10 cellular contexts compared by ENCODE assay signal in genomic region chr3:4739289-4740236, GRCh38.
A peak's percentile ranks its signal among the peaks of the same experiment; 100 is the strongest.
DNase-seq lines count a peak whose midpoint lies in the region; ATAC-seq and TF ChIP-seq lines count a peak whose summit lies in the region.
"Had no signal": no experiment of that assay in that cellular context is flagged by ENCODE, and none has a peak within 500 bp of the region (broad histone marks: within the 10 kb centered on the region; RNA-seq: fewer than 3 reads in every experiment).

No MANE protein-coding gene starts in this region.

- H3K9me3 Mint-ChIP-seq in osteocyte (ENCODE audit: unreplicated experiment): peaks cover 3% of the 10 kb centered on the region

- no peaks in the 10 kb centered on the region for H3K9me3 ChIP-seq in breast epithelium
- H3K9me3 ChIP-seq: SK-N-SH had no signal

- no peak for TF ChIP-seq POLR2A in breast epithelium (IDR thresholded peaks at IDR 0.05)

- H3K27me3 ChIP-seq in breast epithelium: no peaks in the 10 kb centered on the region

- DNase-seq in CD1c-positive myeloid dendritic cell (ENCODE audit: extremely low spot score) (peak; percentile 61), MV-4-11 (lab: John Stamatoyannopoulos, UW) (peak; percentile 97), breast epithelium (ENCODE audit: low spot score in 2 of 2) (no peak), osteocyte (ENCODE audit: extremely low spot score, unreplicated experiment) (no peak), NCI-H2171 treated with DMSO at 0.1 percent for 48 hours (lab: John Stamatoyannopoulos, UW) (no peak), NCI-H748 (lab: John Stamatoyannopoulos, UW; ENCODE audit: unreplicated experiment) (no peak), NCI-H187 treated with DMSO at 0.1 percent for 48 hours (lab: John Stamatoyannopoulos, UW) (no peak)
- DNase-seq: activated gamma-delta T cell, SK-N-SH had no signal

- no peak for ATAC-seq in GM21825 (IDR thresholded peaks at IDR 0.05; ENCODE audit: unreplicated experiment)

- no peaks in the 10 kb centered on the region for H3K27me3 Mint-ChIP-seq in osteocyte (ENCODE audit: unreplicated experiment)

- intact Hi-C loops in breast epithelium (cut with DNase I; ENCODE audit: low total_unique reads): no loop called here

- no peaks in the 10 kb centered on the region for H3K36me3 ChIP-seq in breast epithelium

- peak overlapping the region; percentile 90 to 97 for H3K27ac ChIP-seq in breast epithelium

- H3K27ac Mint-ChIP-seq in osteocyte (ENCODE audit: unreplicated experiment): peak overlapping the region; percentile 90

- no peak overlapping the region for H3K4me3 Mint-ChIP-seq in osteocyte (ENCODE audit: unreplicated experiment)

- no peak overlapping the region for H3K4me3 ChIP-seq in breast epithelium

- peaks cover 10 to 22% of the 10 kb centered on the region in 2 donors for H3K4me1 ChIP-seq in breast epithelium

- TF ChIP-seq CTCF in breast epithelium (IDR thresholded peaks at IDR 0.05) (no peak), osteocyte (IDR thresholded peaks at IDR 0.05) (no peak)

- H3K4me1 Mint-ChIP-seq in osteocyte (ENCODE audit: unreplicated experiment): peaks cover 86% of the 10 kb centered on the region

- no peaks in the 10 kb centered on the region for H3K36me3 Mint-ChIP-seq in osteocyte (ENCODE audit: unreplicated experiment)

Comparison
In these comparisons a context has a peak if more than half of its experiments do, and no peak if none do; other contexts are left out.
1. DNase-seq: peak in CD1c-positive myeloid dendritic cell (single experiment) and MV-4-11 (single experiment); none in breast epithelium (0 of 2), osteocyte (single experiment), NCI-H2171 treated with DMSO at 0.1 percent for 48 hours (single experiment), NCI-H748 (single experiment) and NCI-H187 treated with DMSO at 0.1 percent for 48 hours (single experiment).